In genomic region chr3:160665784-160666526, GRCh38 we compare ENCODE assay signal across 8 cellular contexts. TPM values are rescaled to one million over a fixed set of nuclear protein-coding genes. Genes with fewer than 3 reads are reported as not detected.
DNase-seq lines count a peak whose midpoint lies in the region; ATAC-seq and TF ChIP-seq lines count a peak whose summit lies in the region.

No MANE protein-coding gene starts in this region.

- BruUV-seq in OCI-LY7 (replicated peaks; lab: Mats Ljungman, UMichigan), result no TSS peak

- peaks cover 8% of the 10 kb centered on the region for H3K4me1 ChIP-seq in OCI-LY7 (ENCODE audit: insufficient read depth, low read length, poor library complexity, severe bottlenecking)

- H3K27ac ChIP-seq in OCI-LY7 (ENCODE audit: low read depth, low read length, poor library complexity, severe bottlenecking), result no peak overlapping the region

- H3K4me1 Mint-ChIP-seq in activated T-helper 1 cell treated with anti-CD3 and anti-CD28 coated beads, Interleukin-12 subunit alpha, Interleukin-12 subunit beta, Interleukin-2, Interleukin-4 antibody, amounts not matched to agents 30 ng/mL and 10 ng/mL and 1 ng/mL, durations not matched to agents 14 hours and 24 hours and 36 hours (ENCODE audit: low read depth), result peaks cover 10% of the 10 kb centered on the region
- H3K4me1 Mint-ChIP-seq in stimulated activated memory B cell treated with anti-CD40 and anti-IgM and Interleukin-4, amounts not matched to agents 10 μg/mL and 1 μg/mL and 100 μg/mL, for 72 hours, result peaks cover 51% of the 10 kb centered on the region

- peak overlapping the region; percentile 1 for H3K27ac Mint-ChIP-seq in activated T-helper 1 cell treated with anti-CD3 and anti-CD28 coated beads, Interleukin-12 subunit alpha, Interleukin-12 subunit beta, Interleukin-2, Interleukin-4 antibody, amounts not matched to agents 30 ng/mL and 10 ng/mL and 1 ng/mL, durations not matched to agents 14 hours and 24 hours and 36 hours
- H3K27ac Mint-ChIP-seq in stimulated activated memory B cell treated with anti-CD40 and anti-IgM and Interleukin-4, amounts not matched to agents 10 μg/mL and 1 μg/mL and 100 μg/mL, for 72 hours, result peak overlapping the region; percentile 94

- H3K27me3 Mint-ChIP-seq in activated T-helper 1 cell treated with anti-CD3 and anti-CD28 coated beads, Interleukin-12 subunit alpha, Interleukin-12 subunit beta, Interleukin-2, Interleukin-4 antibody, amounts not matched to agents 30 ng/mL and 10 ng/mL and 1 ng/mL, durations not matched to agents 14 hours and 24 hours and 36 hours (ENCODE audit: insufficient read depth), result peaks cover 9% of the 10 kb centered on the region
- no peaks in the 10 kb centered on the region for H3K27me3 Mint-ChIP-seq in stimulated activated memory B cell treated with anti-CD40 and anti-IgM and Interleukin-4, amounts not matched to agents 10 μg/mL and 1 μg/mL and 100 μg/mL, for 72 hours

- CTCF ChIA-PET in OCI-LY7 (lab: Charles Lee; ENCODE audit: unreplicated experiment), result no interaction called here

- no peaks in the 10 kb centered on the region for H3K9me3 Mint-ChIP-seq in activated T-helper 1 cell treated with anti-CD3 and anti-CD28 coated beads, Interleukin-12 subunit alpha, Interleukin-12 subunit beta, Interleukin-2, Interleukin-4 antibody, amounts not matched to agents 30 ng/mL and 10 ng/mL and 1 ng/mL, durations not matched to agents 14 hours and 24 hours and 36 hours
- peaks cover 4% of the 10 kb centered on the region for H3K9me3 Mint-ChIP-seq in stimulated activated memory B cell treated with anti-CD40 and anti-IgM and Interleukin-4, amounts not matched to agents 10 μg/mL and 1 μg/mL and 100 μg/mL, for 72 hours

- H3K4me2 ChIP-seq in OCI-LY7 (ENCODE audit: low read length), result no peak overlapping the region

- no peaks in the 10 kb centered on the region for H3K9me2 ChIP-seq in OCI-LY7 (ENCODE audit: insufficient read depth, low read length)

- DNase-seq in EH (ENCODE audit: low read depth), result peak; percentile 93
- no peak for DNase-seq in activated T-helper 1 cell treated with anti-CD3 and anti-CD28 coated beads, Interleukin-12 subunit alpha, Interleukin-12 subunit beta, Interleukin-2, Interleukin-4 antibody, amounts not matched to agents 30 ng/mL and 10 ng/mL and 1 ng/mL, durations not matched to agents 14 hours and 24 hours and 36 hours (ENCODE audit: low spot score)
- DNase-seq in cerebellar cortex (ENCODE audit: low spot score), result no peak
- no peak for DNase-seq in HT-29 (ENCODE audit: low spot score)
- DNase-seq in OCI-LY7 (ENCODE audit: low spot score), result no peak

- no peak overlapping the region for H3K4me3 ChIP-seq in OCI-LY7 (ENCODE audit: low read depth, low read length, poor library complexity, severe bottlenecking)

- H3K36me3 ChIP-seq in OCI-LY7 (ENCODE audit: insufficient read depth, low read length), result no peaks in the 10 kb centered on the region

- ATAC-seq in GM19452 (IDR thresholded peaks at IDR 0.05; ENCODE audit: unreplicated experiment) (peak; percentile 89), HG03354 (IDR thresholded peaks at IDR 0.05; ENCODE audit: poor library complexity, severe bottlenecking, unreplicated experiment) (peak; percentile 86)
- ATAC-seq in stimulated activated memory B cell treated with anti-CD40 and anti-IgM and Interleukin-4, amounts not matched to agents 10 μg/mL and 1 μg/mL and 100 μg/mL, for 72 hours, result peak; percentile 91

- POLR2A ChIA-PET in OCI-LY7 (lab: Charles Lee), result interaction anchor here (0.6 kb wide), 1 partner anchor 355 kb away, joined by 3 read pairs; no protein-coding TSS in a partner anchor

- H3K36me3 Mint-ChIP-seq in activated T-helper 1 cell treated with anti-CD3 and anti-CD28 coated beads, Interleukin-12 subunit alpha, Interleukin-12 subunit beta, Interleukin-2, Interleukin-4 antibody, amounts not matched to agents 30 ng/mL and 10 ng/mL and 1 ng/mL, durations not matched to agents 14 hours and 24 hours and 36 hours (ENCODE audit: low read depth), result no peaks in the 10 kb centered on the region
- no peaks in the 10 kb centered on the region for H3K36me3 Mint-ChIP-seq in stimulated activated memory B cell treated with anti-CD40 and anti-IgM and Interleukin-4, amounts not matched to agents 10 μg/mL and 1 μg/mL and 100 μg/mL, for 72 hours

- H4K20me1 ChIP-seq in OCI-LY7 (ENCODE audit: insufficient read depth, low read length), result no peaks in the 10 kb centered on the region

- no peaks in the 10 kb centered on the region for H3K79me2 ChIP-seq in OCI-LY7 (ENCODE audit: insufficient read depth, low read depth, low read length)

- no peak overlapping the region; the same call in 1 of the 2 replicates for H2AFZ ChIP-seq in OCI-LY7 (ENCODE audit: low read length)

- intact Hi-C loops in activated T-helper 1 cell treated with anti-CD3 and anti-CD28 coated beads, Interleukin-12 subunit alpha, Interleukin-12 subunit beta, Interleukin-2, Interleukin-4 antibody, amounts not matched to agents 30 ng/mL and 10 ng/mL and 1 ng/mL, durations not matched to agents 14 hours and 24 hours and 36 hours (cut with micrococcal nuclease), result no loop called here
- intact Hi-C loops in OCI-LY7 (cut with micrococcal nuclease; ENCODE audit: unreplicated experiment), result no loop called here

- no peak for TF ChIP-seq CTCF in OCI-LY7 (conservative IDR thresholded peaks at IDR 0.05; ENCODE audit: low read length)

- no peak overlapping the region for H3K4me3 Mint-ChIP-seq in activated T-helper 1 cell treated with anti-CD3 and anti-CD28 coated beads, Interleukin-12 subunit alpha, Interleukin-12 subunit beta, Interleukin-2, Interleukin-4 antibody, amounts not matched to agents 30 ng/mL and 10 ng/mL and 1 ng/mL, durations not matched to agents 14 hours and 24 hours and 36 hours
- H3K4me3 Mint-ChIP-seq in stimulated activated memory B cell treated with anti-CD40 and anti-IgM and Interleukin-4, amounts not matched to agents 10 μg/mL and 1 μg/mL and 100 μg/mL, for 72 hours, result peak overlapping the region; percentile 74

- no peaks in the 10 kb centered on the region for H3K9me3 ChIP-seq in OCI-LY7 (ENCODE audit: low read length)

RNA-seq across cellular contexts. Expression of gene ARL14, which starts 11.0 kb away (rescaled TPM):
- not detected in 2 replicates for total RNA-seq in activated T-helper 1 cell treated with anti-CD3 and anti-CD28 coated beads, Interleukin-12 subunit alpha, Interleukin-12 subunit beta, Interleukin-2, Interleukin-4 antibody, amounts not matched to agents 30 ng/mL and 10 ng/mL and 1 ng/mL, durations not matched to agents 14 hours and 24 hours and 36 hours
- total RNA-seq in HT-29 (2014; rRNA removed; shearing (Covaris generic)), result 4.3 and 7.5 TPM in 2 replicates
- not detected in 2 replicates for total RNA-seq in OCI-LY7 (2014; rRNA removed; shearing (Covaris generic))
- total RNA-seq in OCI-LY7 (2022), result not detected in 2 replicates
